In genomic region chr1:218874801-218875400, GRCh38 we compare ENCODE assay signal across 18 cellular contexts.
"Had no signal": no experiment of that assay in that cellular context is flagged by ENCODE, and none has a peak within 500 bp of the region (broad histone marks: within the 10 kb centered on the region; RNA-seq: fewer than 3 reads in every experiment).

No MANE protein-coding gene starts in this region.

- H3K9me3 Mint-ChIP-seq: stimulated activated memory B cell treated with anti-CD40 and anti-IgM and Interleukin-4, amounts not matched to agents 10 μg/mL and 1 μg/mL and 100 μg/mL, for 72 hours had no signal

- DNase-seq: activated CD4-positive, alpha-beta memory T cell treated with anti-CD3 and anti-CD28 coated beads, Interleukin-2, amount 10 ng/mL, durations not matched to agents 7 days and 5 days; activated CD4-positive, alpha-beta T cell treated with anti-CD3 and anti-CD28 coated beads for 4 hours; activated effector memory CD4-positive, alpha-beta T cell treated with anti-CD3 and anti-CD28 coated beads, Interleukin-2, amount 50 U/mL, for 16 hours; activated T-cell treated with anti-CD3 and anti-CD28 coated beads, Interleukin-2, amount 50 U/mL, for 48 hours; amniotic stem cell; body of pancreas; cortex of kidney; effector memory CD8-positive, alpha-beta T cell; erythroblast; left ventricle myocardium inferior; naive thymus-derived CD8-positive, alpha-beta T cell; T-helper 17 cell; thyroid gland had no signal

- H3K27ac Mint-ChIP-seq: activated CD4-positive, alpha-beta memory T cell treated with anti-CD3 and anti-CD28 coated beads, Interleukin-2, amount 10 ng/mL, durations not matched to agents 7 days and 5 days; activated naive CD4-positive, alpha-beta T cell treated with anti-CD3 and anti-CD28 coated beads, Interleukin-2, amount 50 U/mL, for 72 hours; effector memory CD8-positive, alpha-beta T cell; naive thymus-derived CD8-positive, alpha-beta T cell; stimulated activated memory B cell treated with anti-CD40 and anti-IgM and Interleukin-4, amounts not matched to agents 10 μg/mL and 1 μg/mL and 100 μg/mL, for 72 hours; T-helper 17 cell had no signal

- H3K4me3 ChIP-seq: body of pancreas, hepatocyte, left ventricle myocardium inferior, thyroid gland had no signal

- H3K4me1 ChIP-seq: body of pancreas, left ventricle myocardium inferior, parathyroid adenoma, thyroid gland had no signal

- H2AFZ ChIP-seq: hepatocyte, parathyroid adenoma had no signal

- ATAC-seq: activated naive CD4-positive, alpha-beta T cell treated with anti-CD3 and anti-CD28 coated beads, Interleukin-2, amount 50 U/mL, for 72 hours; body of pancreas; effector memory CD8-positive, alpha-beta T cell; naive thymus-derived CD8-positive, alpha-beta T cell; stimulated activated memory B cell treated with anti-CD40 and anti-IgM and Interleukin-4, amounts not matched to agents 10 μg/mL and 1 μg/mL and 100 μg/mL, for 72 hours; T-helper 17 cell had no signal

- H3K4me2 ChIP-seq: hepatocyte had no signal

- H3K9me3 ChIP-seq: body of pancreas, left ventricle myocardium inferior, thyroid gland had no signal

- H3K79me2 ChIP-seq: hepatocyte, parathyroid adenoma had no signal

- H3K4me1 Mint-ChIP-seq: activated CD4-positive, alpha-beta memory T cell treated with anti-CD3 and anti-CD28 coated beads, Interleukin-2, amount 10 ng/mL, durations not matched to agents 7 days and 5 days; central memory CD8-positive, alpha-beta T cell; naive thymus-derived CD8-positive, alpha-beta T cell; stimulated activated memory B cell treated with anti-CD40 and anti-IgM and Interleukin-4, amounts not matched to agents 10 μg/mL and 1 μg/mL and 100 μg/mL, for 72 hours; T-helper 17 cell had no signal

- H3K36me3 Mint-ChIP-seq: activated naive CD4-positive, alpha-beta T cell treated with anti-CD3 and anti-CD28 coated beads, Interleukin-2, amount 50 U/mL, for 72 hours; naive thymus-derived CD8-positive, alpha-beta T cell; stimulated activated memory B cell treated with anti-CD40 and anti-IgM and Interleukin-4, amounts not matched to agents 10 μg/mL and 1 μg/mL and 100 μg/mL, for 72 hours had no signal

- H3K27me3 Mint-ChIP-seq: activated CD4-positive, alpha-beta memory T cell treated with anti-CD3 and anti-CD28 coated beads, Interleukin-2, amount 10 ng/mL, durations not matched to agents 7 days and 5 days; central memory CD8-positive, alpha-beta T cell; effector memory CD8-positive, alpha-beta T cell; T-helper 17 cell had no signal

- H3K9ac ChIP-seq: parathyroid adenoma had no signal

- H3K27ac ChIP-seq: body of pancreas, hepatocyte, left ventricle myocardium inferior, parathyroid adenoma, thyroid gland had no signal

- H3K4me3 Mint-ChIP-seq: activated CD4-positive, alpha-beta memory T cell treated with anti-CD3 and anti-CD28 coated beads, Interleukin-2, amount 10 ng/mL, durations not matched to agents 7 days and 5 days; central memory CD8-positive, alpha-beta T cell; effector memory CD8-positive, alpha-beta T cell; naive thymus-derived CD8-positive, alpha-beta T cell; stimulated activated memory B cell treated with anti-CD40 and anti-IgM and Interleukin-4, amounts not matched to agents 10 μg/mL and 1 μg/mL and 100 μg/mL, for 72 hours; T-helper 17 cell had no signal

- H3K36me3 ChIP-seq: left ventricle myocardium inferior, thyroid gland had no signal

- H3K27me3 ChIP-seq: body of pancreas, hepatocyte, thyroid gland had no signal
